Comparison of ENCODE assay signal across 10 cellular contexts in the genomic region with DNA sequence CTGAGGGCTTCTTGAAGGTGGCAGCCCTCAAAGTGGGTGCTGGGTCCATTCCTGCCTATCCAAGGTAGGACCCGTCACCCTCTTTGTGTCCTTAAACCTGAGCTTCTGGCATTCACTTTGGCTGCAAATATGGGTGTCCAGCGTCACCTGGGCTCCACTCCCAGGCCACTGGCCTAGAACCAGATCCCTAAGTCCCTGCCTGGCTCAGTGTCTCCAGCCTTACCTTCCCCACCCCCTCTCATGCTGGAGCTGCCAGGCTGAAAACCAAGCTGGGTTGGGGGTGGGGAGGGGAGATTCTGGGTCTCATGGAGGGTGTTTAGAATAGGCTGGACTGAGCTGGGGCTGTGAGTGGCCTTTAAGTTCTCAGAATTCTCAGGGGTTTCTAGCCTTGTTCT. TPM values are rescaled to one million over a fixed set of nuclear protein-coding genes. Genes with fewer than 3 reads are reported as not detected.
DNase-seq lines count a peak whose midpoint lies in the region; ATAC-seq and TF ChIP-seq lines count a peak whose summit lies in the region.
"Had no signal": no experiment of that assay in that cellular context is flagged by ENCODE, and none has a peak within 500 bp of the region (broad histone marks: within the 10 kb centered on the region; RNA-seq: fewer than 3 reads in every experiment).

No MANE protein-coding gene starts in this region.

- H3K9ac ChIP-seq in BLaER1 treated with 17β-estradiol and CSF1 and Interleukin-3, amounts not matched to agents 10 nM and 100 nM: peak overlapping the region; percentile 55 to 82 (median 69); a peak in 21 of 22 replicates

- peaks cover 56 to 87% (median 80%) of the 10 kb centered on the region in 10 experiments for H3K4me1 ChIP-seq in BLaER1 treated with 17β-estradiol and CSF1 and Interleukin-3, amounts not matched to agents 10 nM and 100 nM
- H3K4me1 ChIP-seq in mucosa of descending colon (ENCODE audit: low read depth): peaks cover 18% of the 10 kb centered on the region

- peaks cover 0 to 13% (median 0%) of the 10 kb centered on the region in 11 experiments; a peak in 4 of 22 replicates for H3K27me3 ChIP-seq in BLaER1 treated with 17β-estradiol and CSF1 and Interleukin-3, amounts not matched to agents 10 nM and 100 nM

- peaks cover 0 to 4% (median 0%) of the 10 kb centered on the region in 3 donors for H3K9me3 Mint-ChIP-seq in IgD-negative memory B cell
- no peaks in the 10 kb centered on the region for H3K9me3 Mint-ChIP-seq in dendritic cell treated with granulocyte-macrophage colony-stimulating factor and Interleukin-4, amounts not matched to agents 40 ng/mL and 50 ng/mL, for 4 days
- H3K9me3 Mint-ChIP-seq in natural killer cell treated with Interleukin-12 subunit alpha and Interleukin-12 subunit beta and Interleukin-15 and Interleukin-18, amount 100 ng/mL, for 72 hours: peaks cover 2% of the 10 kb centered on the region

- H3K36me3 ChIP-seq in BLaER1 treated with 17β-estradiol and CSF1 and Interleukin-3, amounts not matched to agents 10 nM and 100 nM: no peaks in the 10 kb centered on the region
- H3K36me3 ChIP-seq in mucosa of descending colon (ENCODE audit: low read depth): no peaks in the 10 kb centered on the region
- H3K36me3 ChIP-seq: tibial nerve had no signal

- H3K27ac ChIP-seq in BLaER1 treated with 17β-estradiol and CSF1 and Interleukin-3, amounts not matched to agents 10 nM and 100 nM: peak overlapping the region; percentile 30 to 82 (median 66); a peak in 20 of 22 replicates

- no peak for TF ChIP-seq CTCF in mucosa of descending colon (IDR thresholded peaks at IDR 0.05)

- H3K9me3 ChIP-seq in BLaER1 treated with 17β-estradiol and CSF1 and Interleukin-3, amounts not matched to agents 10 nM and 100 nM (replicated peaks in 1 of 11): no peaks in the 10 kb centered on the region
- no peaks in the 10 kb centered on the region for H3K9me3 ChIP-seq in mucosa of descending colon
- H3K9me3 ChIP-seq: tibial nerve had no signal

- no peak for ATAC-seq in natural killer cell treated with Interleukin-12 subunit alpha and Interleukin-12 subunit beta and Interleukin-15 and Interleukin-18, amount 100 ng/mL, for 72 hours
- no peak for ATAC-seq in mucosa of descending colon

- H3K4me3 ChIP-seq in BLaER1 treated with 17β-estradiol and CSF1 and Interleukin-3, amounts not matched to agents 10 nM and 100 nM: peak overlapping the region in 9 of 10 experiments; percentile 39 to 66 (median 53); a peak in 15 of 20 replicates
- no peak overlapping the region for H3K4me3 ChIP-seq in mucosa of descending colon

- intact Hi-C loops in dendritic cell treated with granulocyte-macrophage colony-stimulating factor and Interleukin-4, amounts not matched to agents 40 ng/mL and 50 ng/mL, for 4 days (cut with micrococcal nuclease): no loop called here
- intact Hi-C loops in mucosa of descending colon (cut with DNase I, micrococcal nuclease): no loop called here

- peaks cover 24 to 29% (median 27%) of the 10 kb centered on the region in 3 donors for H3K4me1 Mint-ChIP-seq in IgD-negative memory B cell
- peaks cover 71% of the 10 kb centered on the region for H3K4me1 Mint-ChIP-seq in dendritic cell treated with granulocyte-macrophage colony-stimulating factor and Interleukin-4, amounts not matched to agents 40 ng/mL and 50 ng/mL, for 4 days (ENCODE audit: low read depth)
- peaks cover 44 to 50% of the 10 kb centered on the region in 2 donors for H3K4me1 Mint-ChIP-seq in natural killer cell treated with Interleukin-12 subunit alpha and Interleukin-12 subunit beta and Interleukin-15 and Interleukin-18, amount 100 ng/mL, for 72 hours (ENCODE audit: low read depth in 2 of 2)

- no peak for DNase-seq in natural killer cell treated with Interleukin-12 subunit alpha and Interleukin-12 subunit beta and Interleukin-15 and Interleukin-18, amount 100 ng/mL, for 72 hours (ENCODE audit: low spot score)
- DNase-seq in NCI-H345 (lab: John Stamatoyannopoulos, UW) (no peak), NCI-H1092 treated with DMSO at 0.1 percent for 48 hours (lab: John Stamatoyannopoulos, UW) (no peak), mucosa of descending colon (no peak)
- DNase-seq in effector CD4-positive, alpha-beta T cell: no peak
- DNase-seq: NK-92 treated with Interleukin-12 subunit alpha and Interleukin-12 subunit beta, amount 100 ng/mL, for 24 hours had no signal

- H3K27me3 Mint-ChIP-seq in IgD-negative memory B cell: peaks cover 27% of the 10 kb centered on the region
- H3K27me3 Mint-ChIP-seq in dendritic cell treated with granulocyte-macrophage colony-stimulating factor and Interleukin-4, amounts not matched to agents 40 ng/mL and 50 ng/mL, for 4 days: peaks cover 10% of the 10 kb centered on the region
- H3K27me3 Mint-ChIP-seq in natural killer cell treated with Interleukin-12 subunit alpha and Interleukin-12 subunit beta and Interleukin-15 and Interleukin-18, amount 100 ng/mL, for 72 hours: no peaks in the 10 kb centered on the region

- H4K20me1 ChIP-seq in BLaER1 treated with 17β-estradiol and CSF1 and Interleukin-3, amounts not matched to agents 10 nM and 100 nM: peaks cover 0 to 62% (median 7%) of the 10 kb centered on the region in 11 experiments; a peak in 8 of 22 replicates

- peak overlapping the region; percentile 79 to 98 (median 94) for H3K4me2 ChIP-seq in BLaER1 treated with 17β-estradiol and CSF1 and Interleukin-3, amounts not matched to agents 10 nM and 100 nM

- no peaks in the 10 kb centered on the region for H3K36me3 Mint-ChIP-seq in IgD-negative memory B cell
- peaks cover 51% of the 10 kb centered on the region for H3K36me3 Mint-ChIP-seq in dendritic cell treated with granulocyte-macrophage colony-stimulating factor and Interleukin-4, amounts not matched to agents 40 ng/mL and 50 ng/mL, for 4 days (ENCODE audit: low read depth)
- no peaks in the 10 kb centered on the region for H3K36me3 Mint-ChIP-seq in natural killer cell treated with Interleukin-12 subunit alpha and Interleukin-12 subunit beta and Interleukin-15 and Interleukin-18, amount 100 ng/mL, for 72 hours

- H3K27ac Mint-ChIP-seq in IgD-negative memory B cell: peak overlapping the region in 2 of 3 donors; percentile 40 to 61
- H3K27ac Mint-ChIP-seq in dendritic cell treated with granulocyte-macrophage colony-stimulating factor and Interleukin-4, amounts not matched to agents 40 ng/mL and 50 ng/mL, for 4 days: peak overlapping the region; percentile 92
- H3K27ac Mint-ChIP-seq in natural killer cell treated with Interleukin-12 subunit alpha and Interleukin-12 subunit beta and Interleukin-15 and Interleukin-18, amount 100 ng/mL, for 72 hours: peak overlapping the region in 1 of 2 donors; percentile 67

- peak overlapping the region; percentile 27 to 63 (median 40) for H3K4me3 Mint-ChIP-seq in IgD-negative memory B cell
- H3K4me3 Mint-ChIP-seq in dendritic cell treated with granulocyte-macrophage colony-stimulating factor and Interleukin-4, amounts not matched to agents 40 ng/mL and 50 ng/mL, for 4 days: peak overlapping the region; percentile 98
- peak overlapping the region; percentile 66 for H3K4me3 Mint-ChIP-seq in natural killer cell treated with Interleukin-12 subunit alpha and Interleukin-12 subunit beta and Interleukin-15 and Interleukin-18, amount 100 ng/mL, for 72 hours

RNA-seq across cellular contexts. Expression of a gene that starts 12.4 kb away (rescaled TPM):
- polyA plus RNA-seq in IgD-negative memory B cell: 2.9 TPM
- 10 to 100 TPM; 14.5 to 46.6 TPM for total RNA-seq in natural killer cell treated with Interleukin-12 subunit alpha and Interleukin-12 subunit beta and Interleukin-15 and Interleukin-18, amount 100 ng/mL, for 72 hours
- 10 to 100 TPM in 2 of 3 donors, 1 to 10 TPM in 1; 7.0 to 27.4 (median 14.7) TPM for total RNA-seq in mucosa of descending colon

RNA-seq across cellular contexts. Expression of a gene that starts 29.4 kb away (rescaled TPM):
- 78.8 TPM for polyA plus RNA-seq in IgD-negative memory B cell
- total RNA-seq in natural killer cell treated with Interleukin-12 subunit alpha and Interleukin-12 subunit beta and Interleukin-15 and Interleukin-18, amount 100 ng/mL, for 72 hours: 100 to 1,000 TPM; 228 to 368 TPM
- 100 to 1,000 TPM; 125 to 179 (median 145) TPM for total RNA-seq in mucosa of descending colon

RNA-seq across cellular contexts. Expression of a gene that starts 52.4 kb away (rescaled TPM):
- 69.0 TPM for polyA plus RNA-seq in IgD-negative memory B cell
- total RNA-seq in natural killer cell treated with Interleukin-12 subunit alpha and Interleukin-12 subunit beta and Interleukin-15 and Interleukin-18, amount 100 ng/mL, for 72 hours: 100 to 1,000 TPM; 310 to 453 TPM
- total RNA-seq in mucosa of descending colon: 100 to 1,000 TPM; 104 to 142 (median 123) TPM

Comparison
In these comparisons a context has a peak if more than half of its experiments do, and no peak if none do; other contexts are left out.
1. H3K4me3 Mint-ChIP-seq: peak in every context shown above with its lines; median percentile 98 in dendritic cell treated with granulocyte-macrophage colony-stimulating factor and Interleukin-4, amounts not matched to agents 40 ng/mL and 50 ng/mL, for 4 days; 66 in natural killer cell treated with Interleukin-12 subunit alpha and Interleukin-12 subunit beta and Interleukin-15 and Interleukin-18, amount 100 ng/mL, for 72 hours; 40 in IgD-negative memory B cell.